9 cellular contexts compared by ENCODE assay signal in the genomic region with DNA sequence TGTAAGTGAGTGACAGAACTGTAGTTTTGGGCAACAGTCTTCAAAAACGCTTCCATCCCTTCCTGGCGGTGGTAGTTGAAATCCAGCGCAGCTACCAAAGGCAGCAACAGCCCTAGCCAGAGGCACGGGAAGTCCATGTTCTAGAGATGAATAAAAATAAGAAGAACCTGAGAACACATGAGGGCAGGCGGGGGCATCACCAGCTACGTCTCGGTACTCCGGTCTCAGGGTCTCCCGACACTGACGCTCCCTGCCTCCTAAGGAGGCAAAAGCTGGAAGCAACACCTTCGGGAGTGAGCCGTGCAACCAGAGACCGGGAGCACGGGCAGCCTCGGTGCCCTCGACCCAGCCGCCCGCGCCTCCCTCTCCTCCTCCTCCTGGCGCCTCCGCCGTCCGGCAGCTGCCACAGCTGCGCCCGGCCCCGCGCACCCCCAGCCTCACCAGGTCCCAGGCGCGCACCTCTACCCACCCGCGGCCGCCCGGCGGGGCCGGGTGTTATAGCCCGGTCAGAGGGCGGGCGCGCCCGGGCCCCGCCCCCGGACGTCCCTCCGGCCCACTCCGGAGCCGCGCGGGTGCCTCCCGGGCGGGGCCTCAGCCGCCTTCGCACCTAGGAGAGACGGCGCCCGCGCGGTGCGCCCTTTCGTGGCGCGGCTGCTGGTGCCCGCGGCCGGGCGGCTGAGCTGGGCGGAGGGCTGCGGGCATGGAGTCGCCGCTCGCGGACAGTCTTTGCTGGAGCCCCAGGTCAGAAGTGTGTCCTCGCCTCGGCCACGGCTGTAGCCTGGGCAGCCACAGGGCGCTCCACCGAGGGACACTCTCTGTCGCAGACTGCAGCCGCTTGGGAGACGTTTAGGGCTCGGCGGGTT. TPM values are rescaled to one million over a fixed set of nuclear protein-coding genes. Genes with fewer than 3 reads are reported as not detected.
A peak's percentile ranks its signal among the peaks of the same experiment; 100 is the strongest.
DNase-seq lines count a peak whose midpoint lies in the region; ATAC-seq and TF ChIP-seq lines count a peak whose summit lies in the region.
"Had no signal": no experiment of that assay in that cellular context is flagged by ENCODE, and none has a peak within 500 bp of the region (broad histone marks: within the 10 kb centered on the region; RNA-seq: fewer than 3 reads in every experiment).

A gene (minus strand): TSS at position 471 of the 863 bp plus-strand sequence. CDS start 334 bp downstream, at position 137.

- H3K36me3 ChIP-seq in BE2C: no peaks in the 10 kb centered on the region
- H3K36me3 ChIP-seq in neural progenitor cell: no peaks in the 10 kb centered on the region
- H3K36me3 ChIP-seq in stomach: no peaks in the 10 kb centered on the region

- TF ChIP-seq EP300 in stomach (IDR thresholded peaks at IDR 0.05): no peak

- peak; percentile 53 for ATAC-seq in HG03378 (IDR thresholded peaks at IDR 0.05; ENCODE audit: unreplicated experiment)

- intact Hi-C loops in stomach (cut with DNase I; ENCODE audit: low total_unique reads): no loop called here

- H3K27me3 ChIP-seq in BE2C (peaks cover 32% of the 10 kb centered on the region), neural progenitor cell (peaks cover 45% of the 10 kb centered on the region), stomach (peaks cover 0 to 10% (median 5%) of the 10 kb centered on the region in 3 donors)

- H3K9me3 ChIP-seq in BE2C (no peaks in the 10 kb centered on the region; the same call in 1 of the 2 replicates), neural progenitor cell (ENCODE audit: low read depth) (no peaks in the 10 kb centered on the region), stomach (no peaks in the 10 kb centered on the region)

- DNase-seq in BE2C (peak; percentile 22), GM19238 (ENCODE audit: insufficient read length, low spot score) (peak; percentile 82), RWPE1 (ENCODE audit: low spot score) (peak; percentile 67), foreskin melanocyte (peak; percentile 33), neural progenitor cell (ENCODE audit: low spot score) (peak; percentile 86), stomach (peak; percentile 89)
- peak; percentile 91 for DNase-seq in activated effector memory CD4-positive, alpha-beta T cell treated with anti-CD3 and anti-CD28 coated beads, Interleukin-2, amount 50 U/mL, for 16 hours

- no peak within 1 kb of the TSS for H3K27ac Mint-ChIP-seq in neural progenitor cell

- peak within 1 kb of the TSS; percentile 94 for H2AFZ ChIP-seq in neural progenitor cell (replicated peaks)

- TF ChIP-seq POLR2A in stomach (IDR thresholded peaks at IDR 0.05): peak in 1 of 4 donors; percentile 11

- H3K4me1 Mint-ChIP-seq in neural progenitor cell: peaks cover 7% of the 10 kb centered on the region

- H3K27me3 Mint-ChIP-seq in neural progenitor cell (ENCODE audit: insufficient read depth, low read depth): peaks cover 24% of the 10 kb centered on the region

- H3K4me1 ChIP-seq in BE2C (no peaks in the 10 kb centered on the region), neural progenitor cell (peaks cover 6% of the 10 kb centered on the region), stomach (peaks cover 0 to 30% (median 20%) of the 10 kb centered on the region in 4 donors)

- no peaks in the 10 kb centered on the region for H3K79me2 ChIP-seq in neural progenitor cell (ENCODE audit: low read depth)

- POLR2A ChIA-PET in RWPE1 (lab: Yijun Ruan, JAX; ENCODE audit: low non-redundant PET): interaction anchor here (0.6 kb wide), 1 partner anchor 634 kb away, joined by 4 read pairs; no protein-coding TSS in a partner anchor

- CTCF ChIA-PET in RWPE1 (lab: Yijun Ruan, JAX): interaction anchor here (0.7 to 1.2 kb wide), 3 partner anchors 10 to 137 kb away, joined by 3 to 6 read pairs (median 4); no protein-coding TSS in a partner anchor

- H3K9ac ChIP-seq in neural progenitor cell: no peak within 1 kb of the TSS
- H3K9ac ChIP-seq: KMS-11 had no signal

- TF ChIP-seq CTCF in BE2C (IDR thresholded peaks at IDR 0.05; ENCODE audit: low read depth, low read length): no peak
- no peak for TF ChIP-seq CTCF in RWPE1 (conservative IDR thresholded peaks at IDR 0.05; ENCODE audit: low read depth)
- no peak for TF ChIP-seq CTCF in neural progenitor cell (IDR thresholded peaks at IDR 0.05)
- no peak for TF ChIP-seq CTCF in stomach (IDR thresholded peaks at IDR 0.05)

- peak within 1 kb of the TSS; percentile 85 for H3K4me3 Mint-ChIP-seq in neural progenitor cell

- peaks cover 3% of the 10 kb centered on the region for H3K9me3 Mint-ChIP-seq in neural progenitor cell

- peaks cover 11% of the 10 kb centered on the region for H3F3A ChIP-seq in neural progenitor cell (ENCODE audit: low read depth)

- H4K20me1 ChIP-seq in neural progenitor cell (ENCODE audit: low read depth): no peaks in the 10 kb centered on the region

- peak within 1 kb of the TSS; percentile 78 for H3K4me2 ChIP-seq in neural progenitor cell
- H3K4me2 ChIP-seq: KMS-11 had no signal

- no peaks in the 10 kb centered on the region for H3K36me3 Mint-ChIP-seq in neural progenitor cell

- whole genome bisulfite sequencing in stomach, 5 donors: 0 to 3% (median 1%) methylated on average over 11 to 81 of the region's 81 CpGs

- H3K4me3 ChIP-seq in BE2C (ENCODE audit: low read depth, low read length): no peak within 1 kb of the TSS
- peak within 1 kb of the TSS; percentile 59 for H3K4me3 ChIP-seq in neural progenitor cell
- H3K4me3 ChIP-seq in stomach: peak within 1 kb of the TSS; percentile 58 to 91 (median 72)

- H3K27ac ChIP-seq in RWPE1 (no peak within 1 kb of the TSS), neural progenitor cell (no peak within 1 kb of the TSS), stomach (peak within 1 kb of the TSS; percentile 74 to 88 (median 79))
- H3K27ac ChIP-seq: KMS-11 had no signal

RNA-seq across cellular contexts. Expression of the gene that starts here (rescaled TPM):
- 0.15 TPM for polyA plus RNA-seq in BE2C (2012; ENCODE audit: insufficient read depth, insufficient read length, low read depth)
- 0.02 and 0.28 TPM in 2 replicates for total RNA-seq in neural progenitor cell (ENCODE audit: low replicate concordance)
- 100 to 1,000 TPM in 1 of 5 donors, 10 to 100 TPM in 4; 24.0 to 103 (median 73.6) TPM for total RNA-seq in stomach
- polyA plus RNA-seq in stomach: 10 to 100 TPM in 2 of 3 donors, 1 to 10 TPM in 1; 5.7 to 16.6 (median 13.9) TPM

Comparison
In these comparisons a context has a peak if more than half of its experiments do, and no peak if none do; other contexts are left out.
1. RNA of the gene that starts here (total RNA-seq): 24.0 to 103 TPM in stomach; 0.02 to 0.28 TPM in neural progenitor cell; every median in the first group is over 10 times any median in the second.
2. Peak in DNase-seq, H3K4me3 ChIP-seq and H3K4me2 ChIP-seq in neural progenitor cell; RNA of the gene not detected or under 1 TPM.
3. DNase-seq: peak in every context shown above with its lines; median percentile 91 in activated effector memory CD4-positive, alpha-beta T cell treated with anti-CD3 and anti-CD28 coated beads, Interleukin-2, amount 50 U/mL, for 16 hours; 89 in stomach; 86 in neural progenitor cell; 82 in GM19238; 67 in RWPE1; 33 in foreskin melanocyte; 22 in BE2C.
4. H3K27ac ChIP-seq: peak in stomach (5 of 5); none in RWPE1 (single experiment) and neural progenitor cell (single experiment).